In genomic region chr7:22676385-22676784, GRCh38 we compare ENCODE assay signal across 18 cellular contexts. TPM values are rescaled to one million over a fixed set of nuclear protein-coding genes. Genes with fewer than 3 reads are reported as not detected.
A peak's percentile ranks its signal among the peaks of the same experiment; 100 is the strongest.
DNase-seq lines count a peak whose midpoint lies in the region; ATAC-seq and TF ChIP-seq lines count a peak whose summit lies in the region.
"Had no signal": no experiment of that assay in that cellular context is flagged by ENCODE, and none has a peak within 500 bp of the region (broad histone marks: within the 10 kb centered on the region; RNA-seq: fewer than 3 reads in every experiment).

No MANE protein-coding gene starts in this region.

- H3K4me3 Mint-ChIP-seq in activated CD4-positive, alpha-beta T cell treated with anti-CD3 and anti-CD28 coated beads, Interleukin-2, amount 10 ng/mL, durations not matched to agents 24 days and 14 days: peak overlapping the region; percentile 10

- TF ChIP-seq CTCF in PC-3 (conservative IDR thresholded peaks at IDR 0.05; ENCODE audit: low read depth, low read length): no peak
- TF ChIP-seq CTCF in hepatocyte (IDR thresholded peaks at IDR 0.05; ENCODE audit: poor library complexity): no peak

- no peak overlapping the region for H2AFZ ChIP-seq in PC-3 (ENCODE audit: low read length)
- H2AFZ ChIP-seq in hepatocyte: no peak overlapping the region
- H2AFZ ChIP-seq: parathyroid adenoma had no signal

- H3K27ac ChIP-seq in PC-3 (ENCODE audit: low read length) (peak overlapping the region; percentile 43; the same call in 1 of the 2 replicates), hepatocyte (peak overlapping the region; percentile 59)
- H3K27ac ChIP-seq: parathyroid adenoma, testis had no signal

- CTCF ChIA-PET in PC-3 (lab: Charles Lee): no interaction called here

- BruUV-seq in PC-3 (replicated peaks; lab: Mats Ljungman, UMichigan): no TSS peak

- POLR2A ChIA-PET in PC-3 (lab: Charles Lee; ENCODE audit: unreplicated experiment): interaction anchor here (1.0 kb wide), 1 partner anchor 20 kb away, joined by 3 read pairs; no protein-coding TSS in a partner anchor

- no peaks in the 10 kb centered on the region for H3K27me3 Mint-ChIP-seq in activated CD4-positive, alpha-beta T cell treated with anti-CD3 and anti-CD28 coated beads, Interleukin-2, amount 10 ng/mL, durations not matched to agents 24 days and 14 days

- H3K36me3 Mint-ChIP-seq in activated CD4-positive, alpha-beta T cell treated with anti-CD3 and anti-CD28 coated beads, Interleukin-2, amount 10 ng/mL, durations not matched to agents 24 days and 14 days (ENCODE audit: low read depth): peaks cover 4% of the 10 kb centered on the region

- H4K20me1 ChIP-seq in PC-3 (ENCODE audit: low read length): no peaks in the 10 kb centered on the region
- H4K20me1 ChIP-seq in hepatocyte (ENCODE audit: insufficient read depth, poor library complexity, severe bottlenecking): no peaks in the 10 kb centered on the region

- H3K9me3 Mint-ChIP-seq in activated CD4-positive, alpha-beta T cell treated with anti-CD3 and anti-CD28 coated beads, Interleukin-2, amount 10 ng/mL, durations not matched to agents 24 days and 14 days: peaks cover 14% of the 10 kb centered on the region

- H3K36me3 ChIP-seq in PC-3 (ENCODE audit: low read depth, low read length): no peaks in the 10 kb centered on the region
- no peaks in the 10 kb centered on the region for H3K36me3 ChIP-seq in hepatocyte (replicated peaks; ENCODE audit: insufficient read depth, low read depth)

- peak overlapping the region; percentile 17 for H3K27ac Mint-ChIP-seq in activated CD4-positive, alpha-beta T cell treated with anti-CD3 and anti-CD28 coated beads, Interleukin-2, amount 10 ng/mL, durations not matched to agents 24 days and 14 days

- DNase-seq in activated CD4-positive, alpha-beta T cell treated with anti-CD3 and anti-CD28 coated beads, Interleukin-2, amount 10 ng/mL, durations not matched to agents 24 days and 14 days: no peak
- no peak for DNase-seq in activated CD4-positive, alpha-beta T cell treated with anti-CD3 and anti-CD28 coated beads, Interleukin-2, amount 50 U/mL, for 4 hours
- no peak for DNase-seq in PC-3
- DNase-seq in hepatocyte (ENCODE audit: low spot score): no peak
- no peak for DNase-seq in anterior cingulate cortex (lab: John Stamatoyannopoulos, UW)
- no peak for DNase-seq in NCI-H69 (lab: John Stamatoyannopoulos, UW)
- DNase-seq in left colon: no peak
- DNase-seq: ACHN; activated CD4-positive, alpha-beta T cell treated with anti-CD3 and anti-CD28 coated beads for 1 hour; KBM-7; mucosa of descending colon; NCI-H146; NCI-H446 treated with DMSO at 0.1 percent for 48 hours; SW 1271; testis had no signal

- H3K4me1 Mint-ChIP-seq in activated CD4-positive, alpha-beta T cell treated with anti-CD3 and anti-CD28 coated beads, Interleukin-2, amount 10 ng/mL, durations not matched to agents 24 days and 14 days: peaks cover 76% of the 10 kb centered on the region

- WGBS in hepatocyte (ENCODE audit: low lambda C conversion rate, missing lambda C conversion rate): 65% methylated on average over 2 of the region's 2 CpGs

- H3K4me1 ChIP-seq in PC-3 (ENCODE audit: insufficient read depth, low read length) (peaks cover 43% of the 10 kb centered on the region), hepatocyte (ENCODE audit: insufficient read depth) (peaks cover 7% of the 10 kb centered on the region)
- H3K4me1 ChIP-seq: parathyroid adenoma, testis had no signal

- no peaks in the 10 kb centered on the region for H3K79me2 ChIP-seq in PC-3 (ENCODE audit: low read length)
- H3K79me2 ChIP-seq in hepatocyte: no peaks in the 10 kb centered on the region
- H3K79me2 ChIP-seq: parathyroid adenoma had no signal

- no peak overlapping the region for H3K4me3 ChIP-seq in PC-3 (ENCODE audit: low read length)
- no peak overlapping the region for H3K4me3 ChIP-seq in hepatocyte
- H3K4me3 ChIP-seq: mucosa of descending colon, testis had no signal

- H3K9me2 ChIP-seq in PC-3 (replicated peaks; ENCODE audit: low read length): no peaks in the 10 kb centered on the region
- H3K9me2 ChIP-seq in hepatocyte (replicated peaks; ENCODE audit: insufficient read depth): no peaks in the 10 kb centered on the region

- H3K9ac ChIP-seq in PC-3 (ENCODE audit: low read length): peak overlapping the region; percentile 3; the same call in 1 of the 2 replicates
- H3K9ac ChIP-seq: parathyroid adenoma had no signal

- peak; percentile 42 for ATAC-seq in GM19351 (IDR thresholded peaks at IDR 0.05; ENCODE audit: unreplicated experiment)
- ATAC-seq in PC-3: no peak
- ATAC-seq in left colon: no peak
- ATAC-seq: Panc1 had no signal

- H3K27me3 ChIP-seq in PC-3 (ENCODE audit: low read length) (no peaks in the 10 kb centered on the region), hepatocyte (no peaks in the 10 kb centered on the region)
- H3K27me3 ChIP-seq: testis had no signal

- H3F3A ChIP-seq in PC-3 (ENCODE audit: low read length, unreplicated experiment): peaks cover 14% of the 10 kb centered on the region

- H3K4me2 ChIP-seq in PC-3 (ENCODE audit: low read length): no peak overlapping the region
- no peak overlapping the region for H3K4me2 ChIP-seq in hepatocyte

- intact Hi-C loops in activated CD4-positive, alpha-beta T cell treated with anti-CD3 and anti-CD28 coated beads, Interleukin-2, amount 10 ng/mL, durations not matched to agents 24 days and 14 days (cut with micrococcal nuclease): loop anchor here (1.0 to 10.0 kb wide), 6 partner anchors 14 to 732 kb away; partner anchors contain the start of genes CDCA7L, IL6 and NUP42
- intact Hi-C loops in PC-3 (cut with micrococcal nuclease) (no loop called here), left colon (cut with DNase I, micrococcal nuclease) (no loop called here)

- H3K9me3 ChIP-seq in PC-3 (ENCODE audit: low read length) (no peaks in the 10 kb centered on the region), hepatocyte (ENCODE audit: low read depth) (no peaks in the 10 kb centered on the region)
- H3K9me3 ChIP-seq: mucosa of descending colon, testis had no signal

RNA-seq across cellular contexts. Expression of gene IL6, which starts 50.6 kb away (rescaled TPM):
- 0.35 and 0.64 TPM in 2 replicates for total RNA-seq in activated CD4-positive, alpha-beta T cell treated with anti-CD3 and anti-CD28 coated beads, Interleukin-2, amount 10 ng/mL, durations not matched to agents 24 days and 14 days
- total RNA-seq in PC-3 (2014; rRNA removed): 110 and 113 TPM in 2 replicates
- total RNA-seq in hepatocyte: 1.6 and 4.3 TPM in 2 replicates
- polyA plus RNA-seq in hepatocyte: 3.4 and 3.5 TPM in 2 replicates
- total RNA-seq in left colon: under 1 TPM; 0.34 to 0.76 TPM
- total RNA-seq: testis had no signal

Comparison
In these comparisons a context has a peak if more than half of its experiments do, and no peak if none do; other contexts are left out.
1. RNA of gene IL6, which starts 50.6 kb away (total RNA-seq): 110 to 113 TPM in PC-3; 1.6 to 4.3 TPM in hepatocyte, 0.34 to 0.76 TPM in left colon and 0.35 to 0.64 TPM in activated CD4-positive, alpha-beta T cell treated with anti-CD3 and anti-CD28 coated beads, Interleukin-2, amount 10 ng/mL, durations not matched to agents 24 days and 14 days; every median in the first group is over 10 times any median in the second.